8 cellular contexts compared by ENCODE assay signal in the genomic region with DNA sequence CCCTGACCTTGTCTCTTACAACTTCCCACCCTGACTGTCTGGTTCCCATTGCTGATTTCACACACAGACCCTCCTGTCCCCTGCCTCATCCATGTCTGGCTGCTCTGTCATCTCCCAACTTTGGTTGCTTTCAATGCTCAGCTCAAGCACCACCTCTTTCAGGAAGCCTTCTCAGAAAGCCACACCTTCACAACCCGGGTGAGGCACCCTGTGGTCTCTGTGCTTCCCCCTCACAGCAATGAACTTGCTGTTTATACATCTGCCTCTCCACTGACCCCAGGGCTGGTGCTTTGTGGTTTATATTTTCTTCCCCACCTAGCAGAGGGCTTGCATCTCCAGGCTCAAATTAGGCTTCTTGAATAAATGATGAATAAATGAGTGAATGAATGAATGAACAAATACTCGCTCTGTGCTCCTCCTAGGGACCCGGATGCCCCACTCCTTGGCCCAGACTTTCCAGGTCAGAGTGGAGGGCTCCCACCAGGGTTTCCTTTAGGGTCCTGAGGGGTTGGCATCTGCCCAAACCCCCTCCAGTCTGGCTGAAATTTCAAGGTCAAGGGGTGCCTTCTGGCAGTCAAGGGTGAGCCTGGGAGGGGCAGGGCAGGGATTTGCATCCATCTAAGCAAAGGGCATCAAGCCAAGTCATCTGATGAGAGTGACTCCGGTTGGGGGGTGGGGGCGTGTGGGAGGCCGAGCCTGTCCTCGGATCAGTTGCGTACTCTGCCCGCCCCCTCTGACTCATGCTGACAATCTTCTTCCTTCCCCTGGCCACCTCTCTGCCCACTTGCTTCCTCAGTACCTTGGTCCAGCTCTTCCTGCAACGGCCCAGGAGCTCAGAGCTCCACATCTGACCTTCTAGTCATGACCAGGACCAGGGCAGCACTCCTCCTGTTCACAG. TPM values are rescaled to one million over a fixed set of nuclear protein-coding genes. Genes with fewer than 3 reads are reported as not detected.
A peak's percentile ranks its signal among the peaks of the same experiment; 100 is the strongest.
DNase-seq lines count a peak whose midpoint lies in the region; ATAC-seq and TF ChIP-seq lines count a peak whose summit lies in the region.

Gene ITGAX (plus strand): TSS at position 783 of the 898 bp plus-strand sequence. CDS start 79 bp downstream, at position 862.

- TF ChIP-seq POLR2A in body of pancreas (IDR thresholded peaks at IDR 0.05) (peak in 1 of 3 donors; percentile 66), stomach (IDR thresholded peaks at IDR 0.05) (no peak)

- TF ChIP-seq CTCF in body of pancreas (IDR thresholded peaks at IDR 0.05) (no peak), stomach (IDR thresholded peaks at IDR 0.05) (no peak)

- peak; percentile 41 for DNase-seq in SK-MEL-5 (ENCODE audit: low read depth, low spot score)
- peak; percentile 23 to 84 (median 30) for DNase-seq in body of pancreas
- peak; percentile 51 to 80 for DNase-seq in lung microvascular endothelial cell (ENCODE audit: low read depth in 2 of 2)
- peak; percentile 49 for DNase-seq in stomach
- DNase-seq in NCI-H1930 (lab: John Stamatoyannopoulos, UW): no peak
- DNase-seq in NCI-H2107 treated with DMSO at 0.1 percent for 48 hours (lab: John Stamatoyannopoulos, UW; ENCODE audit: unreplicated experiment): no peak

- WGBS in body of pancreas, 2 donors: 32 to 34% methylated on average over 10 of the region's 10 CpGs
- 20 to 26% (median 24%) methylated on average over 9 to 10 of the region's 10 CpGs for WGBS in stomach, 5 donors

- in situ Hi-C loops in SK-MEL-5 (cut with HindIII; ENCODE audit: low pct_unique_long_range_greater_than_20kb, low sequenced_read_pairs): no loop called here

- intact Hi-C loops in body of pancreas (cut with DNase I) (no loop called here), stomach (cut with DNase I; ENCODE audit: low total_unique reads) (no loop called here)

- TF ChIP-seq EP300 in stomach (IDR thresholded peaks at IDR 0.05): no peak

- H3K27me3 ChIP-seq in body of pancreas (no peaks in the 10 kb centered on the region), stomach (peaks cover 0 to 12% (median 0%) of the 10 kb centered on the region in 3 donors)

- H3K27ac ChIP-seq in body of pancreas (peak within 1 kb of the TSS in 1 of 4 donors; percentile 65), stomach (peak within 1 kb of the TSS in 2 of 5 donors; percentile 74 to 78)

- no peaks in the 10 kb centered on the region for H3K4me1 ChIP-seq in body of pancreas
- peaks cover 0 to 5% (median 0%) of the 10 kb centered on the region in 4 donors for H3K4me1 ChIP-seq in stomach

- H3K9me3 ChIP-seq in body of pancreas: no peaks in the 10 kb centered on the region
- no peaks in the 10 kb centered on the region for H3K9me3 ChIP-seq in stomach

- H3K4me3 ChIP-seq in body of pancreas: no peak within 1 kb of the TSS
- H3K4me3 ChIP-seq in stomach: peak within 1 kb of the TSS in 2 of 4 donors; percentile 19 to 34

- ATAC-seq in GM18907 (IDR thresholded peaks at IDR 0.05; ENCODE audit: unreplicated experiment): peak; percentile 86
- peak; percentile 68 for ATAC-seq in HG03039 (IDR thresholded peaks at IDR 0.05; ENCODE audit: unreplicated experiment)
- no peak for ATAC-seq in body of pancreas

- H3K36me3 ChIP-seq in body of pancreas (replicated peaks in 1 of 2; ENCODE audit: insufficient read depth in 1 of 2, low read depth in 2 of 2) (no peaks in the 10 kb centered on the region), stomach (no peaks in the 10 kb centered on the region)

RNA-seq across cellular contexts. Expression of gene ITGAX, which starts in this region (rescaled TPM):
- 1.2 and 1.6 TPM in 2 replicates for total RNA-seq in SK-MEL-5 (2014; rRNA removed; shearing (Covaris generic))
- 1.4 and 3.8 TPM in 2 replicates for polyA plus RNA-seq in SK-MEL-5 (2015; cell fraction: cytosol; rRNA removed)
- 4.7 and 9.9 TPM in 2 replicates for polyA plus RNA-seq in SK-MEL-5 (2015; cell fraction: nucleus; rRNA removed)
- 1 to 10 TPM; 3.0 to 8.6 TPM for total RNA-seq in body of pancreas
- total RNA-seq in lung microvascular endothelial cell: under 0.01 and 0.87 TPM in 2 replicates
- total RNA-seq in stomach: 1 to 10 TPM in 4 of 5 donors, not detected in 1; 4.1 to 6.7 (median 5.6) TPM
- 1 to 10 TPM; 1.1 to 2.0 (median 1.9) TPM for polyA plus RNA-seq in stomach

Comparison
In these comparisons a context has a peak if more than half of its experiments do, and no peak if none do; other contexts are left out.
1. Peak in DNase-seq in lung microvascular endothelial cell; RNA of the gene not detected or under 1 TPM.
2. DNase-seq: peak in SK-MEL-5 (single experiment), body of pancreas (4 of 4) and stomach (single experiment); none in NCI-H1930 (0 of 2) and NCI-H2107 treated with DMSO at 0.1 percent for 48 hours (single experiment).